In the genomic region with DNA sequence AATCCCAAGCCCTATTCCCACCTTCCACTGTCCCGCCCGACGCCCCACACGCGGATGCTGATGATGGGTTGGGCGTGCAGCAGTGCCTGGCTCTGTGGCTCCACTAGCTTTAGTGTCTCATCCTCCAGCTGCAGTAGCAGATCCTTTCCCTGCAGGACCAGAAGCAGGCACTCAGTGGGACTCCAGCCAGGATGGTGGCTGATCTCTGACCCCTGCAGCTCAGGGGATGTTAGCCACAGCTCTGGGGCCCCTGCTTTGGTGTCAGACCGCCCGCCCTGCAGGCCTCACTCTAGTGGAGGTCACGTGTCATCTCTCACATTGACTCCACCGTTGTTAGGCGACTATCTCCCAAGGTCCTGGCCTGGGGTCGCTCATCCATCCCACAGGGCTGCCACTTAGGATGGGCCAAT, we compare ENCODE assay signal across 10 cellular contexts. TPM values are rescaled to one million over a fixed set of nuclear protein-coding genes. Genes with fewer than 3 reads are reported as not detected.
A peak's percentile ranks its signal among the peaks of the same experiment; 100 is the strongest.
DNase-seq lines count a peak whose midpoint lies in the region; ATAC-seq and TF ChIP-seq lines count a peak whose summit lies in the region.
"Had no signal": no experiment of that assay in that cellular context is flagged by ENCODE, and none has a peak within 500 bp of the region (broad histone marks: within the 10 kb centered on the region; RNA-seq: fewer than 3 reads in every experiment).

No MANE protein-coding gene starts in this region.

- peaks cover 34% of the 10 kb centered on the region for H3K4me1 ChIP-seq in Loucy (ENCODE audit: insufficient read depth, low read length, poor library complexity, severe bottlenecking)
- peaks cover 0 to 19% of the 10 kb centered on the region in 2 donors for H3K4me1 ChIP-seq in right atrium auricular region

- POLR2A ChIA-PET in MCF 10A (lab: Yijun Ruan, JAX): no interaction called here

- no peak for DNase-seq in naive B cell
- DNase-seq in right atrium auricular region (ENCODE audit: low spot score): no peak
- DNase-seq in MCF 10A (ENCODE audit: unreplicated experiment): no peak
- no peak for DNase-seq in DMS153 treated with DMSO at 0.1 percent for 48 hours (lab: John Stamatoyannopoulos, UW; ENCODE audit: unreplicated experiment)
- no peak for DNase-seq in NCI-H2081 (lab: John Stamatoyannopoulos, UW)
- DNase-seq: islet precursor cell had no signal

- peak overlapping the region; percentile 71 for H3K4me3 ChIP-seq in Loucy (ENCODE audit: low read length, poor library complexity, severe bottlenecking)
- no peak overlapping the region for H3K4me3 ChIP-seq in right atrium auricular region

- CTCF ChIA-PET in MCF 10A (lab: Yijun Ruan, JAX): interaction anchor here (0.6 to 2.0 kb wide), 9 partner anchors 23 to 173 kb away, joined by 3 to 6 read pairs (median 3); no protein-coding TSS in a partner anchor

- H3K36me3 Mint-ChIP-seq in naive B cell (peaks cover 0 to 19% of the 10 kb centered on the region in 2 donors), MCF 10A (ENCODE audit: insufficient read depth, unreplicated experiment) (no peaks in the 10 kb centered on the region)

- intact Hi-C loops in MCF 10A (cut with micrococcal nuclease): no loop called here

- no peaks in the 10 kb centered on the region for H3K27me3 Mint-ChIP-seq in naive B cell
- H3K27me3 Mint-ChIP-seq in MCF 10A (ENCODE audit: insufficient read depth, unreplicated experiment): peaks cover 41% of the 10 kb centered on the region

- H3K4me2 ChIP-seq in Loucy (ENCODE audit: low read depth, low read length, poor library complexity, severe bottlenecking): peak overlapping the region; percentile 98

- peak; percentile 48 for ATAC-seq in GM18867 (IDR thresholded peaks at IDR 0.05; ENCODE audit: unreplicated experiment)
- peak; percentile 58 for ATAC-seq in GM21723 (IDR thresholded peaks at IDR 0.05; ENCODE audit: unreplicated experiment)
- no peak for ATAC-seq in naive B cell (ENCODE audit: low read depth in 2 of 2)

- no peaks in the 10 kb centered on the region for H3K9me2 ChIP-seq in Loucy (replicated peaks; ENCODE audit: low read depth, low read length)

- H3K27ac ChIP-seq in right atrium auricular region: no peak overlapping the region

- BruUV-seq in MCF 10A (replicated peaks; lab: Mats Ljungman, UMichigan): no TSS peak

- H3K36me3 ChIP-seq in Loucy (ENCODE audit: insufficient read depth, low read length) (no peaks in the 10 kb centered on the region), right atrium auricular region (peaks cover 24% of the 10 kb centered on the region)

- H2AFZ ChIP-seq in Loucy (ENCODE audit: low read length): peak overlapping the region; percentile 48; the same call in 1 of the 2 replicates

- H3K4me1 Mint-ChIP-seq in naive B cell (peaks cover 53 to 68% (median 63%) of the 10 kb centered on the region in 3 donors), MCF 10A (ENCODE audit: insufficient read depth, unreplicated experiment) (no peaks in the 10 kb centered on the region)

- no peaks in the 10 kb centered on the region for H3K9me3 ChIP-seq in Loucy (ENCODE audit: insufficient read depth, low read depth, low read length)
- no peaks in the 10 kb centered on the region for H3K9me3 ChIP-seq in right atrium auricular region

- H3K27me3 ChIP-seq in Loucy (ENCODE audit: insufficient read depth, low read length, poor library complexity, severe bottlenecking): no peaks in the 10 kb centered on the region
- H3K27me3 ChIP-seq in right atrium auricular region: no peaks in the 10 kb centered on the region

- H3K79me2 ChIP-seq in Loucy (ENCODE audit: insufficient read depth, low read length): no peaks in the 10 kb centered on the region

- TF ChIP-seq CTCF in Loucy (conservative IDR thresholded peaks at IDR 0.05; ENCODE audit: low read length): no peak
- no peak for TF ChIP-seq CTCF in right atrium auricular region (IDR thresholded peaks at IDR 0.05)
- no peak for TF ChIP-seq CTCF in MCF 10A (IDR thresholded peaks at IDR 0.05; ENCODE audit: unreplicated experiment)

- H3K9me3 Mint-ChIP-seq in naive B cell (no peaks in the 10 kb centered on the region), MCF 10A (ENCODE audit: unreplicated experiment) (no peaks in the 10 kb centered on the region)

- no peaks in the 10 kb centered on the region for H3F3A ChIP-seq in Loucy (ENCODE audit: low read depth)

- H3K9ac ChIP-seq in Loucy (ENCODE audit: low read depth, low read length, poor library complexity, severe bottlenecking): peak overlapping the region; percentile 62

- peak overlapping the region; percentile 46 to 93 (median 89) for H3K4me3 Mint-ChIP-seq in naive B cell
- H3K4me3 Mint-ChIP-seq in MCF 10A (ENCODE audit: unreplicated experiment): no peak overlapping the region

- H3K27ac Mint-ChIP-seq in naive B cell (peak overlapping the region; percentile 55 to 97 (median 94)), MCF 10A (ENCODE audit: low read depth, unreplicated experiment) (no peak overlapping the region)

- no peaks in the 10 kb centered on the region for H4K20me1 ChIP-seq in Loucy (ENCODE audit: insufficient read depth, low read length, poor library complexity, severe bottlenecking)

RNA-seq across cellular contexts. Expression of a gene that starts 11.8 kb away (rescaled TPM):
- polyA plus RNA-seq in naive B cell (ENCODE audit: low read depth in 6 of 6): 10 to 100 TPM in 3 of 6 donors, 1 to 10 TPM in 3; 6.9 to 14.2 (median 9.9) TPM
- total RNA-seq in right atrium auricular region: 10 to 100 TPM; 44.5 to 71.7 TPM
- total RNA-seq in MCF 10A (2022): 15.0 and 32.2 TPM in 2 replicates

RNA-seq across cellular contexts. Expression of a gene that starts 16.8 kb away (rescaled TPM):
- 10 to 100 TPM in 5 of 6 donors, 1 to 10 TPM in 1; 9.4 to 40.0 (median 28.0) TPM for polyA plus RNA-seq in naive B cell (ENCODE audit: low read depth in 6 of 6)
- total RNA-seq in right atrium auricular region (10 to 100 TPM; 79.8 to 80.9 TPM), MCF 10A (2022) (0.89 and 1.3 TPM in 2 replicates)

RNA-seq across cellular contexts. Expression of a gene that starts 38.7 kb away (rescaled TPM):
- under 1 TPM in 2 of 6 donors, not detected in 4; 0.19 to 0.95 TPM for polyA plus RNA-seq in naive B cell (ENCODE audit: low read depth in 6 of 6)
- under 1 TPM in 1 of 2 donors, not detected in 1; 0.20 TPM for total RNA-seq in right atrium auricular region
- total RNA-seq in MCF 10A (2022): 0.71 and 0.75 TPM in 2 replicates
- total RNA-seq: M059J had no signal

Comparison
In these comparisons a context has a peak if more than half of its experiments do, and no peak if none do; other contexts are left out.
1. ATAC-seq: peak in GM18867 (single experiment) and GM21723 (single experiment); none in naive B cell (0 of 2).
2. RNA of a gene that starts 16.8 kb away (total RNA-seq): 79.8 to 80.9 TPM in right atrium auricular region; 0.89 to 1.3 TPM in MCF 10A; every median in the first group is over 10 times any median in the second.